ENCODE assay signal across 25 cellular contexts in the genomic region with DNA sequence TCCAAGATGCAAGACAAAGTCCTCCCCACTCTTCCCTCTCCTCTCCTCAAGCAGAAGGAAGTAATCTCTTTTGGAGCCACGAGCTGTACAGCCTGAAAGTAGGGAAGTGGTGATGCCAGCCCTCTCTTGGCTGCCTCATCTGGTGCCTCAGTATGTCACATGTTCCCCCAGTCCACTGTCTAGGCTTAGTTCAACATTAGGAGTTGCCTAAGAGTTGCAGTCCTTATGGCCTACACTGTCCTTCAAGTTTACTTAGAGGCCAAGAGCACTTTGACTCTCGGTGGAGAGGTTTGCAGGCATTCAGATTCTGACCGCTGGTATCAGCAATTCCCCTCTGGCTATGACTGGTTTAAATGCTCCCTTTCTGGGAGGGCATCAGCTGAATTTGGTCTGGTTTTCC.
"Had no signal": no experiment of that assay in that cellular context is flagged by ENCODE, and none has a peak within 500 bp of the region (broad histone marks: within the 10 kb centered on the region; RNA-seq: fewer than 3 reads in every experiment).

No MANE protein-coding gene starts in this region.

- H3K27ac ChIP-seq: coronary artery, WERI-Rb-1 had no signal

- ATAC-seq: activated CD4-positive, CD25-positive, alpha-beta regulatory T cell treated with anti-CD3 and anti-CD28 coated beads, Interleukin-2, amount 50 U/mL, for 24 hours; activated CD8-positive, alpha-beta T cell treated with anti-CD3 and anti-CD28 coated beads for 36 hours; activated T-cell treated with anti-CD3 and anti-CD28 coated beads, Interleukin-2, amount 50 U/mL, for 72 hours; Panc1; Right ventricle myocardium inferior had no signal

- H3K36me3 ChIP-seq: WERI-Rb-1 had no signal

- H3K4me3 ChIP-seq: coronary artery had no signal

- H3K9ac ChIP-seq: SK-N-SH had no signal

- DNase-seq: activated CD4-positive, alpha-beta T cell treated with anti-CD3 and anti-CD28 coated beads for 4 hours; activated CD8-positive, alpha-beta memory T cell treated with anti-CD3 and anti-CD28 coated beads, Interleukin-2, amount 50 U/mL, for 4 hours; activated CD8-positive, alpha-beta T cell treated with anti-CD3 and anti-CD28 coated beads for 36 hours; activated gamma-delta T cell treated with Interleukin-2 at 50 U/mL for 16 hours; activated naive CD4-positive, alpha-beta T cell treated with anti-CD3 and anti-CD28 coated beads, Interleukin-2, amount 10 ng/mL, durations not matched to agents 7 days and 5 days; activated naive CD8-positive, alpha-beta T cell treated with anti-CD3 and anti-CD28 coated beads for 36 hours; activated T-cell treated with anti-CD3 and anti-CD28 coated beads, Interleukin-2, amount 50 U/mL, for 72 hours; caudate nucleus; NCI-H1105; NCI-H1436; NCI-H1694 treated with DMSO at 0.1 percent for 48 hours; NCI-H2029 treated with DMSO at 0.1 percent for 48 hours; NCI-H345; NCI-H510A; NCI-H526 treated with DMSO at 0.1 percent for 48 hours; NCI-H82; NK-92 treated with Interleukin-12 subunit alpha and Interleukin-12 subunit beta, amount 100 ng/mL, for 24 hours; OCI-M1; SK-N-SH; T-helper 1 cell; WERI-Rb-1 had no signal

- H3K4me2 ChIP-seq: SK-N-SH had no signal
